16 cellular contexts compared by ENCODE assay signal in genomic region chr5:168916266-168916665, GRCh38.
DNase-seq lines count a peak whose midpoint lies in the region; ATAC-seq, FAIRE-seq and TF ChIP-seq lines count a peak whose summit lies in the region.
"Had no signal": no experiment of that assay in that cellular context is flagged by ENCODE, and none has a peak within 500 bp of the region (broad histone marks: within the 10 kb centered on the region; RNA-seq: fewer than 3 reads in every experiment).

No MANE protein-coding gene starts in this region.

- no peak overlapping the region for H3K9ac ChIP-seq in H9 (ENCODE audit: extremely low read depth, insufficient read length, low read length)

- H3K4me2 ChIP-seq in H9 (ENCODE audit: insufficient read depth, insufficient read length, low read length) = no peak overlapping the region

- H3K14ac ChIP-seq in H9 (ENCODE audit: insufficient read depth, low read length) = no peak overlapping the region

- WGBS in H9 (ENCODE audit: extremely low coverage, insufficient read length, low lambda C conversion rate) = no CpG with 5 or more reads among the region's 5 CpGs
- 47 to 80% (median 71%) methylated on average over 5 of the region's 5 CpGs for WGBS in spleen, 5 donors

- H3K4me3 Mint-ChIP-seq in H9 = no peak overlapping the region
- no peak overlapping the region for H3K4me3 Mint-ChIP-seq in stimulated activated naive CD8-positive, alpha-beta T cell treated with anti-CD3 and anti-CD28 coated beads, Interleukin-15, amount 100 ng/mL, for 72 hours
- H3K4me3 Mint-ChIP-seq: activated T-cell treated with anti-CD3 and anti-CD28 coated beads, Interleukin-2, amount 50 U/mL, for 4 hours; CD4-positive, CD25-positive, alpha-beta regulatory T cell; natural killer cell had no signal

- no peak overlapping the region for H2BK12ac ChIP-seq in H9 (ENCODE audit: insufficient read length, low read depth, low read length)

- H3K4me3 ChIP-seq in epithelial cell of esophagus (ENCODE audit: low read length) = no peak overlapping the region
- H3K4me3 ChIP-seq in spleen = no peak overlapping the region

- no peaks in the 10 kb centered on the region for H3K27me3 ChIP-seq in H9 (ENCODE audit: insufficient read depth, low read length)
- H3K27me3 ChIP-seq in spleen (replicated peaks in 1 of 7) = peaks cover 0 to 18% (median 0%) of the 10 kb centered on the region in 7 donors

- H4K5ac ChIP-seq in H9 (ENCODE audit: insufficient read length, low read depth, low read length) = no peak overlapping the region

- DNase-seq in H9 = peak; percentile 76
- peak; percentile 3 for DNase-seq in epithelial cell of esophagus (ENCODE audit: low read depth)
- peak; percentile 47 for DNase-seq in left lobe of liver (ENCODE audit: low spot score)
- peak; percentile 83 for DNase-seq in spleen
- DNase-seq in stimulated activated naive CD8-positive, alpha-beta T cell treated with anti-CD3 and anti-CD28 coated beads, Interleukin-15, amount 100 ng/mL, for 72 hours = no peak
- no peak for DNase-seq in H54 (ENCODE audit: insufficient read length, low spot score)
- DNase-seq: activated CD4-positive, CD25-positive, alpha-beta regulatory T cell treated with anti-CD3 and anti-CD28 coated beads, Interleukin-2, amount 50 U/mL, for 72 hours; activated T-cell treated with anti-CD3 and anti-CD28 coated beads, Interleukin-2, amount 50 U/mL, for 4 hours; CD4-positive, CD25-positive, alpha-beta regulatory T cell; natural killer cell; NCI-H1417; NCI-H748 treated with DMSO at 0.1 percent for 48 hours; stimulated activated naive CD4-positive, alpha-beta T cell had no signal

- TF ChIP-seq CTCF in H9 (conservative IDR thresholded peaks at IDR 0.05) = no peak
- no peak for TF ChIP-seq CTCF in epithelial cell of esophagus (IDR thresholded peaks at IDR 0.05; ENCODE audit: insufficient read depth, low read depth, low read length, missing control alignments)
- no peak for TF ChIP-seq CTCF in spleen (IDR thresholded peaks at IDR 0.05 in 8 of 11, conservative IDR thresholded peaks at IDR 0.05 in 3 of 11)

- no peaks in the 10 kb centered on the region for H3K79me2 ChIP-seq in H9 (ENCODE audit: insufficient read depth, low read length)

- no peak for TF ChIP-seq POLR2A in spleen (IDR thresholded peaks at IDR 0.05)
- no peak for TF ChIP-seq POLR2A in H54 (IDR thresholded peaks at IDR 0.05; ENCODE audit: low read depth, low read length)

- H3K56ac ChIP-seq in H9 (ENCODE audit: insufficient read length, low read depth, low read length) = no peak overlapping the region

- no peaks in the 10 kb centered on the region for H3K9me3 ChIP-seq in H9 (ENCODE audit: control insufficient read depth, low read depth, low read length)
- no peaks in the 10 kb centered on the region for H3K9me3 ChIP-seq in spleen

- no peak overlapping the region for H3K18ac ChIP-seq in H9 (ENCODE audit: insufficient read length, low read depth, low read length)

- no peaks in the 10 kb centered on the region for H3K9me3 Mint-ChIP-seq in H9
- no peaks in the 10 kb centered on the region for H3K9me3 Mint-ChIP-seq in stimulated activated naive CD8-positive, alpha-beta T cell treated with anti-CD3 and anti-CD28 coated beads, Interleukin-15, amount 100 ng/mL, for 72 hours
- H3K9me3 Mint-ChIP-seq: activated T-cell treated with anti-CD3 and anti-CD28 coated beads, Interleukin-2, amount 50 U/mL, for 4 hours; CD4-positive, CD25-positive, alpha-beta regulatory T cell; natural killer cell had no signal

- H3K36me3 ChIP-seq in spleen = no peaks in the 10 kb centered on the region

- no peak overlapping the region for H2BK15ac ChIP-seq in H9 (ENCODE audit: low read depth, low read length)

- H4K91ac ChIP-seq in H9 (ENCODE audit: insufficient read length, low read depth, low read length) = no peak overlapping the region

- H2BK5ac ChIP-seq in H9 (ENCODE audit: insufficient read length, low read length) = no peak overlapping the region

- peaks cover 26% of the 10 kb centered on the region for H3K27me3 Mint-ChIP-seq in H9 (ENCODE audit: low read depth)
- peaks cover 63% of the 10 kb centered on the region for H3K27me3 Mint-ChIP-seq in stimulated activated naive CD8-positive, alpha-beta T cell treated with anti-CD3 and anti-CD28 coated beads, Interleukin-15, amount 100 ng/mL, for 72 hours

- ATAC-seq in left lobe of liver = peak; percentile 67
- ATAC-seq in stimulated activated naive CD8-positive, alpha-beta T cell treated with anti-CD3 and anti-CD28 coated beads, Interleukin-15, amount 100 ng/mL, for 72 hours = no peak
- ATAC-seq in GM21515 (IDR thresholded peaks at IDR 0.05; ENCODE audit: unreplicated experiment) = no peak
- no peak for ATAC-seq in GM21447 (IDR thresholded peaks at IDR 0.05; ENCODE audit: unreplicated experiment)
- ATAC-seq: activated T-cell treated with anti-CD3 and anti-CD28 coated beads, Interleukin-2, amount 50 U/mL, for 4 hours; natural killer cell had no signal

- peaks cover 18 to 22% of the 10 kb centered on the region in 2 experiments for H3K4me1 Mint-ChIP-seq in H9
- H3K4me1 Mint-ChIP-seq in stimulated activated naive CD8-positive, alpha-beta T cell treated with anti-CD3 and anti-CD28 coated beads, Interleukin-15, amount 100 ng/mL, for 72 hours = peaks cover 7% of the 10 kb centered on the region
- H3K4me1 Mint-ChIP-seq: natural killer cell had no signal

- H3K79me1 ChIP-seq in H9 (ENCODE audit: insufficient read depth, low read depth, low read length, poor library complexity, severe bottlenecking) = no peaks in the 10 kb centered on the region

- no peaks in the 10 kb centered on the region; the same call in 1 of the 2 replicates for H3K4me1 ChIP-seq in H9 (ENCODE audit: insufficient read depth, low read length)
- peaks cover 0 to 46% (median 22%) of the 10 kb centered on the region in 6 donors for H3K4me1 ChIP-seq in spleen

- no peak overlapping the region for H2AFZ ChIP-seq in H9 (ENCODE audit: low read length)

- no peak overlapping the region for H2BK120ac ChIP-seq in H9 (ENCODE audit: low read depth, low read length, poor library complexity, severe bottlenecking)

- H3K4ac ChIP-seq in H9 (ENCODE audit: low read depth, low read length) = no peak overlapping the region

- no peaks in the 10 kb centered on the region for H4K20me1 ChIP-seq in H9 (ENCODE audit: control insufficient read depth, insufficient read depth, insufficient read length)

- no peak overlapping the region for H2BK20ac ChIP-seq in H9 (ENCODE audit: low read depth, low read length, poor library complexity, severe bottlenecking)

- intact Hi-C loops in spleen (cut with DNase I; ENCODE audit: low total_unique reads) = no loop called here

- H3T11ph ChIP-seq in H9 (ENCODE audit: low read length) = no peak overlapping the region

- H3K23ac ChIP-seq in H9 (ENCODE audit: insufficient read length, low read depth, low read length) = no peak overlapping the region

- H4K8ac ChIP-seq in H9 (replicated peaks; ENCODE audit: insufficient read length, low read depth, low read length) = no peak overlapping the region

- H2AK5ac ChIP-seq in H9 (ENCODE audit: insufficient read length, low read length) = no peak overlapping the region

- H3K27ac ChIP-seq in H9 (ENCODE audit: insufficient read length, low read depth, low read length) (no peak overlapping the region), spleen (peak overlapping the region in 4 of 8 donors; percentile 14 to 38 (median 30))

- H3K36me3 Mint-ChIP-seq in H9 (ENCODE audit: insufficient read depth in 1 of 3, low read depth in 3 of 3) = no peaks in the 10 kb centered on the region
- H3K36me3 Mint-ChIP-seq: CD4-positive, CD25-positive, alpha-beta regulatory T cell; natural killer cell had no signal

- H3K27ac Mint-ChIP-seq in H9 = no peak overlapping the region
- H3K27ac Mint-ChIP-seq in stimulated activated naive CD8-positive, alpha-beta T cell treated with anti-CD3 and anti-CD28 coated beads, Interleukin-15, amount 100 ng/mL, for 72 hours = no peak overlapping the region
- H3K27ac Mint-ChIP-seq: CD4-positive, CD25-positive, alpha-beta regulatory T cell; natural killer cell had no signal

- H3K23me2 ChIP-seq in H9 (ENCODE audit: insufficient read length, low read depth, low read length, poor library complexity, severe bottlenecking) = no peaks in the 10 kb centered on the region

- no peak for FAIRE-seq in H54 (lab: Jason Lieb, UNC)
- FAIRE-seq: HTR-8/SVneo had no signal

Comparison
In these comparisons a context has a peak if more than half of its experiments do, and no peak if none do; other contexts are left out.
1. DNase-seq: peak in H9 (single experiment), epithelial cell of esophagus (single experiment), left lobe of liver (single experiment) and spleen (single experiment); none in stimulated activated naive CD8-positive, alpha-beta T cell treated with anti-CD3 and anti-CD28 coated beads, Interleukin-15, amount 100 ng/mL, for 72 hours (0 of 2) and H54 (single experiment).